Comparison of ENCODE assay signal across 8 cellular contexts in genomic region chr19:44002566-44003460, GRCh38. TPM values are rescaled to one million over a fixed set of nuclear protein-coding genes. Genes with fewer than 3 reads are reported as not detected.
DNase-seq lines count a peak whose midpoint lies in the region; ATAC-seq, FAIRE-seq and TF ChIP-seq lines count a peak whose summit lies in the region.

Gene ZNF230 (plus strand): TSS chr19:44002957. CDS start chr19:44007079, 4,122 bp downstream.

- peak; percentile 99 for FAIRE-seq in bronchial epithelial cell (lab: Jason Lieb, UNC)
- FAIRE-seq in small intestine (lab: Jason Lieb, UNC): no peak

- POLR2A ChIA-PET in AG04449 (lab: Yijun Ruan, JAX): no interaction called here

- peak within 1 kb of the TSS; percentile 80 for H3K27ac ChIP-seq in WERI-Rb-1
- peak within 1 kb of the TSS; percentile 70 to 82 for H3K27ac ChIP-seq in small intestine (ENCODE audit: low read depth in 1 of 2, low read length in 1 of 2)

- peak; percentile 63 for DNase-seq in AG04449 (ENCODE audit: low read depth, low spot score)
- peak; percentile 92 for DNase-seq in NCI-H2171 (lab: John Stamatoyannopoulos, UW)
- peak; percentile 91 for DNase-seq in WERI-Rb-1
- DNase-seq in bronchial epithelial cell (ENCODE audit: low read depth): peak; percentile 95
- DNase-seq in iPS-NIHi11 (ENCODE audit: low spot score): peak; percentile 91
- peak; percentile 98 for DNase-seq in small intestine

- 0 to 1% (median 1%) methylated on average over 48 of the region's 48 CpGs for WGBS in small intestine, 3 donors

- H3K4me1 ChIP-seq in small intestine (ENCODE audit: control insufficient read depth in 2 of 2, insufficient read depth in 1 of 2, low read depth in 1 of 2, low read length in 1 of 2): peaks cover 0 to 4% of the 10 kb centered on the region in 2 donors

- ATAC-seq in GM18868 (IDR thresholded peaks at IDR 0.05; ENCODE audit: unreplicated experiment) (peak; percentile 89), HG03103 (IDR thresholded peaks at IDR 0.05; ENCODE audit: low read depth, unreplicated experiment) (peak; percentile 79)

- H3K4me3 ChIP-seq in AG04449 (ENCODE audit: low read depth, low read length) (peak within 1 kb of the TSS; percentile 92), WERI-Rb-1 (ENCODE audit: low read depth, low read length) (peak within 1 kb of the TSS; percentile 98), bronchial epithelial cell (ENCODE audit: low read depth, low read length) (peak within 1 kb of the TSS; percentile 62), small intestine (ENCODE audit: low read depth in 1 of 2, low read length in 2 of 2) (peak within 1 kb of the TSS; percentile 64 to 89)

- H3K36me3 ChIP-seq in WERI-Rb-1: peaks cover 12% of the 10 kb centered on the region
- no peaks in the 10 kb centered on the region for H3K36me3 ChIP-seq in bronchial epithelial cell (ENCODE audit: control insufficient read depth, insufficient read depth, low read length)
- H3K36me3 ChIP-seq in small intestine (ENCODE audit: control insufficient read depth in 2 of 2, insufficient read depth in 2 of 2, low read length in 2 of 2): peaks cover 3% of the 10 kb centered on the region in 2 donors

- H3K9me3 ChIP-seq in WERI-Rb-1 (ENCODE audit: severe bottlenecking) (no peaks in the 10 kb centered on the region), small intestine (ENCODE audit: control insufficient read depth, low read depth) (peaks cover 1% of the 10 kb centered on the region)

- H3K27me3 ChIP-seq in WERI-Rb-1 (ENCODE audit: insufficient read depth, low read depth, severe bottlenecking) (no peaks in the 10 kb centered on the region), bronchial epithelial cell (ENCODE audit: control insufficient read depth, insufficient read depth, low read length) (no peaks in the 10 kb centered on the region), small intestine (ENCODE audit: control insufficient read depth in 2 of 2, insufficient read depth in 2 of 2, low read length in 2 of 2) (no peaks in the 10 kb centered on the region)

- TF ChIP-seq CTCF in AG04449 (IDR thresholded peaks at IDR 0.05; ENCODE audit: insufficient read depth, low read length, missing control alignments): no peak
- no peak for TF ChIP-seq CTCF in WERI-Rb-1 (IDR thresholded peaks at IDR 0.05; ENCODE audit: low read depth, low read length)
- no peak for TF ChIP-seq CTCF in bronchial epithelial cell (IDR thresholded peaks at IDR 0.05; ENCODE audit: insufficient read depth, low read length, severe bottlenecking)

- CTCF ChIA-PET in AG04449 (lab: Yijun Ruan, JAX): interaction anchor here (1.3 to 1.4 kb wide), 2 partner anchors 18 to 50 kb away, joined by 3 read pairs; no protein-coding TSS in a partner anchor

RNA-seq across cellular contexts. Expression of gene ZNF230, which starts in this region (rescaled TPM):
- total RNA-seq in bronchial epithelial cell: 3.9 and 4.0 TPM in 2 replicates
- polyA plus RNA-seq in small intestine: 1 to 10 TPM; 1.1 to 1.8 (median 1.4) TPM

Comparison
In these comparisons a context has a peak if more than half of its experiments do, and no peak if none do; other contexts are left out.
1. Peak in every context shown above with its lines: DNase-seq, ATAC-seq, H3K4me3 ChIP-seq and H3K27ac ChIP-seq.